In genomic region chr1:7641587-7642417, GRCh38 we compare ENCODE assay signal across 17 cellular contexts.
A peak's percentile ranks its signal among the peaks of the same experiment; 100 is the strongest.
DNase-seq lines count a peak whose midpoint lies in the region; ATAC-seq, FAIRE-seq and TF ChIP-seq lines count a peak whose summit lies in the region.
"Had no signal": no experiment of that assay in that cellular context is flagged by ENCODE, and none has a peak within 500 bp of the region (broad histone marks: within the 10 kb centered on the region; RNA-seq: fewer than 3 reads in every experiment).

No MANE protein-coding gene starts in this region.

- TF ChIP-seq EP300 in HepG2 (IDR thresholded peaks at IDR 0.05; ENCODE audit: low read depth in 2 of 2, low read length in 2 of 2) (no peak), HepG2 (CRISPR knock-in tag; IDR thresholded peaks at IDR 0.05; ENCODE audit: borderline replicate concordance) (no peak)

- no peak for TF ChIP-seq RAD21 in HepG2 (CRISPR knock-in tag; IDR thresholded peaks at IDR 0.05)

- in situ Hi-C loops in HepG2 (cut with HindIII; ENCODE audit: extremely low pct_ligation_motif_present, low pct_unique_long_range_greater_than_20kb), result loop anchor here (10.0 to 25.0 kb wide), 2 partner anchors 407 to 580 kb away; no protein-coding TSS in a partner anchor

- TF ChIP-seq CTCF in HFFc6 (IDR thresholded peaks at IDR 0.05) (peak; percentile 34; the same call in 1 of the 2 replicates), WERI-Rb-1 (IDR thresholded peaks at IDR 0.05; ENCODE audit: low read depth, low read length) (peak; percentile 38; the same call in 1 of the 2 replicates), HepG2 (CRISPR knock-in tag; IDR thresholded peaks at IDR 0.05) (no peak)

- POLR2A ChIA-PET in HepG2 (lab: Yijun Ruan, JAX), result no interaction called here

- no peak overlapping the region for H2AFZ ChIP-seq in HepG2 (ENCODE audit: low read length)

- no peaks in the 10 kb centered on the region for H4K20me1 ChIP-seq in HepG2 (ENCODE audit: insufficient read depth, low read length)

- H3K9me3 ChIP-seq in WERI-Rb-1 (ENCODE audit: severe bottlenecking) (peaks cover 4% of the 10 kb centered on the region), HepG2 (ENCODE audit: low read length) (no peaks in the 10 kb centered on the region)
- H3K9me3 ChIP-seq: ascending aorta, testis had no signal

- no peaks in the 10 kb centered on the region for H3K9me3 Mint-ChIP-seq in HFFc6
- H3K9me3 Mint-ChIP-seq: activated naive CD4-positive, alpha-beta T cell treated with anti-CD3 and anti-CD28 coated beads for 36 hours had no signal

- H3K27me3 ChIP-seq in WERI-Rb-1 (ENCODE audit: insufficient read depth, low read depth, severe bottlenecking) (no peaks in the 10 kb centered on the region), HepG2 (ENCODE audit: control insufficient read depth in 1 of 2, insufficient read depth in 2 of 2, low read length in 2 of 2) (peaks cover 8 to 48% of the 10 kb centered on the region in 2 experiments)
- H3K27me3 ChIP-seq: ascending aorta, foreskin keratinocyte, testis had no signal

- H3K9ac ChIP-seq in HepG2 (ENCODE audit: insufficient read depth, low read depth, low read length), result no peak overlapping the region

- no peak overlapping the region for H3K27ac Mint-ChIP-seq in HFFc6
- H3K27ac Mint-ChIP-seq: activated naive CD4-positive, alpha-beta T cell treated with anti-CD3 and anti-CD28 coated beads for 36 hours had no signal

- intact Hi-C loops in HepG2 (cut with micrococcal nuclease; ENCODE audit: unreplicated experiment), result no loop called here

- H3K27me3 Mint-ChIP-seq in HFFc6 (ENCODE audit: insufficient read depth), result peaks cover 18% of the 10 kb centered on the region

- peak; percentile 79 for DNase-seq in DMS79 treated with DMSO at 0.1 percent for 48 hours (lab: John Stamatoyannopoulos, UW)
- no peak for DNase-seq in HFFc6
- DNase-seq in WERI-Rb-1, result peak; percentile 33
- no peak for DNase-seq in HepG2 (ENCODE audit: low spot score)
- DNase-seq in HT-29 (ENCODE audit: low spot score), result no peak
- no peak for DNase-seq in kidney glomerular epithelial cell (lab: John Stamatoyannopoulos, UW)
- DNase-seq: activated naive CD4-positive, alpha-beta T cell treated with anti-CD3 and anti-CD28 coated beads for 36 hours; activated T-cell treated with anti-CD3 and anti-CD28 coated beads for 4 hours; foreskin keratinocyte; NCI-H146; NCI-H345; small intestine; testis had no signal

- no peaks in the 10 kb centered on the region for H3K79me2 ChIP-seq in HepG2 (ENCODE audit: insufficient read depth, low read length)

- H3K4me3 Mint-ChIP-seq in HFFc6, result no peak overlapping the region
- H3K4me3 Mint-ChIP-seq: activated naive CD4-positive, alpha-beta T cell treated with anti-CD3 and anti-CD28 coated beads for 36 hours had no signal

- BruUV-seq in HepG2 (replicated peaks; lab: Mats Ljungman, UMichigan), result no TSS peak

- H3K4me1 ChIP-seq in HepG2 (ENCODE audit: insufficient read depth, low read length), result no peaks in the 10 kb centered on the region
- H3K4me1 ChIP-seq: ascending aorta, foreskin keratinocyte had no signal

- no peak for TF ChIP-seq POLR2A in HepG2 (IDR thresholded peaks at IDR 0.05; ENCODE audit: insufficient read depth in 1 of 2, low read depth in 2 of 2, low read length in 2 of 2)

- no peaks in the 10 kb centered on the region for H3K36me3 Mint-ChIP-seq in HFFc6 (ENCODE audit: low read depth)

- no peak for FAIRE-seq in HepG2 (lab: Jason Lieb, UNC)
- FAIRE-seq: small intestine had no signal

- H3K4me3 ChIP-seq in WERI-Rb-1 (ENCODE audit: low read depth, low read length) (no peak overlapping the region), HepG2 (replicated peaks in 1 of 3; ENCODE audit: insufficient read depth in 1 of 3, low read depth in 2 of 3, low read length in 3 of 3) (no peak overlapping the region)
- H3K4me3 ChIP-seq: ascending aorta, coronary artery, lung, testis had no signal

- H3K27ac ChIP-seq in WERI-Rb-1, result peak overlapping the region; percentile 55
- no peak overlapping the region for H3K27ac ChIP-seq in HepG2 (ENCODE audit: extremely low read length, insufficient read depth, low read length)
- H3K27ac ChIP-seq: ascending aorta, coronary artery, foreskin keratinocyte, testis had no signal

- WGBS in HepG2 (ENCODE audit: low lambda C conversion rate), result 18% methylated on average over 13 of the region's 18 CpGs

- ATAC-seq in HepG2, result peak; percentile 51
- ATAC-seq in GM19467 (IDR thresholded peaks at IDR 0.05; ENCODE audit: unreplicated experiment), result no peak
- ATAC-seq: foreskin keratinocyte had no signal

- peaks cover 9% of the 10 kb centered on the region; the same call in 1 of the 2 replicates for H3K4me1 Mint-ChIP-seq in HFFc6 (ENCODE audit: low read depth)

- CTCF ChIA-PET in HepG2 (lab: Yijun Ruan, JAX; ENCODE audit: low intra/inter-chr PET ratio, low total read pairs), result no interaction called here

- no peak overlapping the region for H3K4me2 ChIP-seq in HepG2 (ENCODE audit: low read depth, low read length)

- H3K36me3 ChIP-seq in WERI-Rb-1 (no peaks in the 10 kb centered on the region), HepG2 (replicated peaks in 1 of 2; ENCODE audit: control insufficient read depth in 1 of 2, insufficient read depth in 2 of 2, low read length in 2 of 2) (no peaks in the 10 kb centered on the region)
- H3K36me3 ChIP-seq: ascending aorta had no signal

TF ChIP-seq in HepG2, 621 proteins besides CTCF, POLR2A, EP300 and RAD21:
- no peak for TF ChIP-seq SRF (IDR thresholded peaks at IDR 0.05; ENCODE audit: low read depth, low read length)
- TF ChIP-seq JUNB (CRISPR knock-in tag; IDR thresholded peaks at IDR 0.05; ENCODE audit: borderline replicate concordance), result no peak
- TF ChIP-seq CENPBD1 (CRISPR knock-in tag; IDR thresholded peaks at IDR 0.05; ENCODE audit: borderline replicate concordance, low read depth), result no peak
- TF ChIP-seq MXI1 (IDR thresholded peaks at IDR 0.05; ENCODE audit: borderline replicate concordance, low read depth, low read length), result no peak
- no peak for TF ChIP-seq ZNF207 (IDR thresholded peaks at IDR 0.05; ENCODE audit: borderline replicate concordance)
- TF ChIP-seq ZFP36L2 (CRISPR knock-in tag; IDR thresholded peaks at IDR 0.05), result no peak
- TF ChIP-seq CBX1 (IDR thresholded peaks at IDR 0.05; ENCODE audit: low read depth), result no peak
- TF ChIP-seq ZNF724P (CRISPR knock-in tag; IDR thresholded peaks at IDR 0.05; ENCODE audit: borderline replicate concordance), result no peak
- TF ChIP-seq ZBTB14 (CRISPR knock-in tag; IDR thresholded peaks at IDR 0.05), result no peak
- no peak for TF ChIP-seq ELF3 (CRISPR knock-in tag; IDR thresholded peaks at IDR 0.05)
- no peak for TF ChIP-seq MYNN (CRISPR knock-in tag; IDR thresholded peaks at IDR 0.05; ENCODE audit: low read depth)
- no peak for TF ChIP-seq NR0B2 (CRISPR knock-in tag; IDR thresholded peaks at IDR 0.05)
- TF ChIP-seq KDM4B (CRISPR knock-in tag; IDR thresholded peaks at IDR 0.05), result no peak
- no peak for TF ChIP-seq FOXK2 (IDR thresholded peaks at IDR 0.05)
- TF ChIP-seq SOX5 (CRISPR knock-in tag; IDR thresholded peaks at IDR 0.05; ENCODE audit: borderline replicate concordance), result no peak

Comparison
In these comparisons a context has a peak if more than half of its experiments do, and no peak if none do; other contexts are left out.
1. DNase-seq: peak in DMS79 treated with DMSO at 0.1 percent for 48 hours (single experiment) and WERI-Rb-1 (single experiment); none in HFFc6 (single experiment), HepG2 (single experiment), HT-29 (single experiment) and kidney glomerular epithelial cell (single experiment).